ENCODE assay signal across 22 cellular contexts in genomic region chr4:79225360-79225759, GRCh38.
DNase-seq lines count a peak whose midpoint lies in the region.
"Had no signal": no experiment of that assay in that cellular context is flagged by ENCODE, and none has a peak within 500 bp of the region (broad histone marks: within the 10 kb centered on the region; RNA-seq: fewer than 3 reads in every experiment).

No MANE protein-coding gene starts in this region.

- DNase-seq in GF-D8 (lab: John Stamatoyannopoulos, UW) (peak; percentile 52), NCI-H2227 (lab: John Stamatoyannopoulos, UW; ENCODE audit: unreplicated experiment) (peak; percentile 11), fibroblast of gingiva (ENCODE audit: low read depth) (peak; percentile 10), SK-N-DZ (ENCODE audit: low spot score) (no peak), nucleus accumbens (lab: John Stamatoyannopoulos, UW) (no peak), T-helper 2 cell (no peak)
- peak; percentile 10 for DNase-seq in Jurkat, Clone E6-1 (ENCODE audit: low read depth, low spot score)
- DNase-seq: activated B cell treated with CpG ODN at 0.5 μM for 24 hours; activated CD4-positive, alpha-beta T cell treated with anti-CD3 and anti-CD28 coated beads, Interleukin-2, amount 50 U/mL, for 1 hour; activated effector memory CD4-positive, alpha-beta T cell treated with anti-CD3 and anti-CD28 coated beads, Interleukin-2, amount 50 U/mL, for 16 hours; activated naive CD8-positive, alpha-beta T cell treated with anti-CD3 and anti-CD28 coated beads for 36 hours; activated T-cell treated with anti-CD3 and anti-CD28 coated beads, Interleukin-2, amount 50 U/mL, for 24 hours; anterior cingulate cortex; NCI-H146; NCI-H526; stimulated activated naive CD4-positive, alpha-beta T cell; upper lobe of right lung had no signal

- no peak overlapping the region for H3K4me3 ChIP-seq in Jurkat, Clone E6-1 (ENCODE audit: low read length)
- H3K4me3 ChIP-seq: BLaER1, gastroesophageal sphincter, hepatocyte, lung, smooth muscle cell, upper lobe of right lung had no signal

Comparison
In these comparisons a context has a peak if more than half of its experiments do, and no peak if none do; other contexts are left out.
1. DNase-seq: peak in GF-D8 (single experiment), Jurkat, Clone E6-1 (single experiment), NCI-H2227 (single experiment) and fibroblast of gingiva (single experiment); none in SK-N-DZ (single experiment), nucleus accumbens (0 of 56) and T-helper 2 cell (0 of 5).